ENCODE assay signal across 1 cellular context in the genomic region with DNA sequence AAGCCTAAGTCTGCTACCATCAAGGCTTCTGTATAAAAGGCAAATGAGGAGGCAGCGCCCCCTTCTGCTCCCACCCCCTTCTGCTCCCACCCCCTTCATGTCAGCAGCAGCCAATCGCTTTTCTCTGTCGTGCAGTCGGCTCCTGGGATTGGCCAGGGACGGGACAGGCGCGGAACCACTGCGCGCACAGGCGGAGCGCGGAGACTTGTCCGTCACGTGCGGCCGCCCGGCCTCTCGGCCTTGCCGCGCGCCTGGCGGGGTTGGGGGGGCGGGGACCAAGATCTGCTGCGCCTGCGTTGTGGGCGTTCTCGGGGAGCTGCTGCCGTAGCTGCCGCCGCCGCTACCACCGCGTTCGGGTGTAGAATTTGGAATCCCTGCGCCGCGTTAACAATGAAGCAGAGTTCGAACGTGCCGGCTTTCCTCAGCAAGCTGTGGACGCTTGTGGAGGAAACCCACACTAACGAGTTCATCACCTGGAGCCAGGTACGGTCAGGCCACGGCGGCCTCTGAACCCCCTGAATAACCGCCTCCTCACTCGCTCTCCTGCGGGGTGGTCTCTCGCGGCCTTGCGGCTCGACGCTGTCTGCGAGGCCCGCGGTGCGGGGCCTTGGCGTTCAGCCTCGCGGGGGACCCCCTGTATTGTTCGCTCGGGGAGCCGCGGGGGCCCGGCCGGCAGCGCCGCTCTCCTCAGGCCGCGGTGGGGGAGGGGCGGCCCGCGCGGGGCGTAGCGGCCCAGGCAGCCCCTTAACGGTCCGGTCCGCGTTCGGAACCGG.
TF ChIP-seq lines count a peak whose summit lies in the region.

A gene with protein sequence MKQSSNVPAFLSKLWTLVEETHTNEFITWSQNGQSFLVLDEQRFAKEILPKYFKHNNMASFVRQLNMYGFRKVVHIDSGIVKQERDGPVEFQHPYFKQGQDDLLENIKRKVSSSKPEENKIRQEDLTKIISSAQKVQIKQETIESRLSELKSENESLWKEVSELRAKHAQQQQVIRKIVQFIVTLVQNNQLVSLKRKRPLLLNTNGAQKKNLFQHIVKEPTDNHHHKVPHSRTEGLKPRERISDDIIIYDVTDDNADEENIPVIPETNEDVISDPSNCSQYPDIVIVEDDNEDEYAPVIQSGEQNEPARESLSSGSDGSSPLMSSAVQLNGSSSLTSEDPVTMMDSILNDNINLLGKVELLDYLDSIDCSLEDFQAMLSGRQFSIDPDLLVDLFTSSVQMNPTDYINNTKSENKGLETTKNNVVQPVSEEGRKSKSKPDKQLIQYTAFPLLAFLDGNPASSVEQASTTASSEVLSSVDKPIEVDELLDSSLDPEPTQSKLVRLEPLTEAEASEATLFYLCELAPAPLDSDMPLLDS (plus strand): TSS at position 305 of the 773 bp plus-strand sequence. CDS start 86 bp downstream, at position 391.

TF ChIP-seq in HepG2, 621 proteins besides CTCF, POLR2A, EP300 and RAD21 (continues in another document):
- TF ChIP-seq, protein P1, sequence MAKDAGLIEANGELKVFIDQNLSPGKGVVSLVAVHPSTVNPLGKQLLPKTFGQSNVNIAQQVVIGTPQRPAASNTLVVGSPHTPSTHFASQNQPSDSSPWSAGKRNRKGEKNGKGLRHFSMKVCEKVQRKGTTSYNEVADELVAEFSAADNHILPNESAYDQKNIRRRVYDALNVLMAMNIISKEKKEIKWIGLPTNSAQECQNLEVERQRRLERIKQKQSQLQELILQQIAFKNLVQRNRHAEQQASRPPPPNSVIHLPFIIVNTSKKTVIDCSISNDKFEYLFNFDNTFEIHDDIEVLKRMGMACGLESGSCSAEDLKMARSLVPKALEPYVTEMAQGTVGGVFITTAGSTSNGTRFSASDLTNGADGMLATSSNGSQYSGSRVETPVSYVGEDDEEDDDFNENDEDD (CRISPR knock-in tag; IDR thresholded peaks at IDR 0.05; ENCODE audit: borderline replicate concordance) = peak; percentile 92; the same call in 1 of the 2 replicates
- no peak for TF ChIP-seq MED8 (CRISPR knock-in tag; IDR thresholded peaks at IDR 0.05; ENCODE audit: insufficient replicate concordance)
- peak; percentile 62; the same call in 1 of the 2 replicates for TF ChIP-seq JUND (CRISPR knock-in tag; IDR thresholded peaks at IDR 0.05)
- TF ChIP-seq ELF4 (CRISPR knock-in tag; IDR thresholded peaks at IDR 0.05; ENCODE audit: borderline replicate concordance) = no peak
- peak; percentile 88 for TF ChIP-seq HOXA5 (CRISPR knock-in tag; IDR thresholded peaks at IDR 0.05)
- TF ChIP-seq NCOA1 (CRISPR knock-in tag; IDR thresholded peaks at IDR 0.05) = peak; percentile 85
- peak; percentile 56 for TF ChIP-seq MED1 (CRISPR knock-in tag; IDR thresholded peaks at IDR 0.05)
- peak; percentile 24; the same call in 1 of the 2 replicates for TF ChIP-seq HNF4A (CRISPR knock-in tag; IDR thresholded peaks at IDR 0.05)
- no peak for TF ChIP-seq GABPA (IDR thresholded peaks at IDR 0.05; ENCODE audit: low read depth, low read length)
- no peak for TF ChIP-seq GABPA (CRISPR knock-in tag; IDR thresholded peaks at IDR 0.05; ENCODE audit: low read depth)
- TF ChIP-seq NFKBIZ (CRISPR knock-in tag; IDR thresholded peaks at IDR 0.05) = no peak; the same call in 1 of the 2 replicates
- TF ChIP-seq ZNF225 (CRISPR knock-in tag; IDR thresholded peaks at IDR 0.05) = peak; percentile 95
- TF ChIP-seq RFXANK (CRISPR knock-in tag; IDR thresholded peaks at IDR 0.05) = no peak
- no peak for TF ChIP-seq GATA4 (IDR thresholded peaks at IDR 0.05; ENCODE audit: borderline replicate concordance, low read depth)
- no peak for TF ChIP-seq TCF12 (IDR thresholded peaks at IDR 0.05)
- TF ChIP-seq TCF12 (CRISPR knock-in tag; IDR thresholded peaks at IDR 0.05) = no peak
- TF ChIP-seq, protein P2, sequence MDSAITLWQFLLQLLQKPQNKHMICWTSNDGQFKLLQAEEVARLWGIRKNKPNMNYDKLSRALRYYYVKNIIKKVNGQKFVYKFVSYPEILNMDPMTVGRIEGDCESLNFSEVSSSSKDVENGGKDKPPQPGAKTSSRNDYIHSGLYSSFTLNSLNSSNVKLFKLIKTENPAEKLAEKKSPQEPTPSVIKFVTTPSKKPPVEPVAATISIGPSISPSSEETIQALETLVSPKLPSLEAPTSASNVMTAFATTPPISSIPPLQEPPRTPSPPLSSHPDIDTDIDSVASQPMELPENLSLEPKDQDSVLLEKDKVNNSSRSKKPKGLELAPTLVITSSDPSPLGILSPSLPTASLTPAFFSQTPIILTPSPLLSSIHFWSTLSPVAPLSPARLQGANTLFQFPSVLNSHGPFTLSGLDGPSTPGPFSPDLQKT (CRISPR knock-in tag; IDR thresholded peaks at IDR 0.05; ENCODE audit: borderline replicate concordance) = no peak
- TF ChIP-seq PHB2 (IDR thresholded peaks at IDR 0.05; ENCODE audit: partially characterized antibody) = no peak
- TF ChIP-seq RXRB (CRISPR knock-in tag; IDR thresholded peaks at IDR 0.05; ENCODE audit: borderline replicate concordance) = 0 out of 2 replicates have a peak, but pooled peaks have one; percentile 19
- TF ChIP-seq, protein P3, sequence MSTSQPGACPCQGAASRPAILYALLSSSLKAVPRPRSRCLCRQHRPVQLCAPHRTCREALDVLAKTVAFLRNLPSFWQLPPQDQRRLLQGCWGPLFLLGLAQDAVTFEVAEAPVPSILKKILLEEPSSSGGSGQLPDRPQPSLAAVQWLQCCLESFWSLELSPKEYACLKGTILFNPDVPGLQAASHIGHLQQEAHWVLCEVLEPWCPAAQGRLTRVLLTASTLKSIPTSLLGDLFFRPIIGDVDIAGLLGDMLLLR (CRISPR knock-in tag; IDR thresholded peaks at IDR 0.05) = peak; percentile 68; the same call in 1 of the 2 replicates
- TF ChIP-seq, protein P4, sequence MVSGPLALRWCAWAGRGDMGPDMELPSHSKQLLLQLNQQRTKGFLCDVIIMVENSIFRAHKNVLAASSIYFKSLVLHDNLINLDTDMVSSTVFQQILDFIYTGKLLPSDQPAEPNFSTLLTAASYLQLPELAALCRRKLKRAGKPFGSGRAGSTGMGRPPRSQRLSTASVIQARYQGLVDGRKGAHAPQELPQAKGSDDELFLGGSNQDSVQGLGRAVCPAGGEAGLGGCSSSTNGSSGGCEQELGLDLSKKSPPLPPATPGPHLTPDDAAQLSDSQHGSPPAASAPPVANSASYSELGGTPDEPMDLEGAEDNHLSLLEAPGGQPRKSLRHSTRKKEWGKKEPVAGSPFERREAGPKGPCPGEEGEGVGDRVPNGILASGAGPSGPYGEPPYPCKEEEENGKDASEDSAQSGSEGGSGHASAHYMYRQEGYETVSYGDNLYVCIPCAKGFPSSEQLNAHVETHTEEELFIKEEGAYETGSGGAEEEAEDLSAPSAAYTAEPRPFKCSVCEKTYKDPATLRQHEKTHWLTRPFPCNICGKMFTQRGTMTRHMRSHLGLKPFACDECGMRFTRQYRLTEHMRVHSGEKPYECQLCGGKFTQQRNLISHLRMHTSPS (CRISPR knock-in tag; IDR thresholded peaks at IDR 0.05; ENCODE audit: low read depth) = peak; percentile 46; the same call in 1 of the 2 replicates
- 0 out of 2 replicates have a peak, but pooled peaks have one; percentile 59 for TF ChIP-seq ERF (CRISPR knock-in tag; IDR thresholded peaks at IDR 0.05)
- no peak for TF ChIP-seq THYN1 (CRISPR knock-in tag; IDR thresholded peaks at IDR 0.05; ENCODE audit: borderline replicate concordance, low read depth)
- TF ChIP-seq ZFP36L2 (CRISPR knock-in tag; IDR thresholded peaks at IDR 0.05) = no peak
- TF ChIP-seq AHR (CRISPR knock-in tag; IDR thresholded peaks at IDR 0.05) = no peak; the same call in 1 of the 2 replicates
- no peak for TF ChIP-seq PPARG (CRISPR knock-in tag; conservative IDR thresholded peaks at IDR 0.05)
- no peak; the same call in 1 of the 2 replicates for TF ChIP-seq ZNF589 (CRISPR knock-in tag; conservative IDR thresholded peaks at IDR 0.05)
- no peak for TF ChIP-seq ZFP1 (CRISPR knock-in tag; IDR thresholded peaks at IDR 0.05)
- no peak for TF ChIP-seq FOSL1 (CRISPR knock-in tag; IDR thresholded peaks at IDR 0.05; ENCODE audit: borderline replicate concordance)
- TF ChIP-seq, protein P5, sequence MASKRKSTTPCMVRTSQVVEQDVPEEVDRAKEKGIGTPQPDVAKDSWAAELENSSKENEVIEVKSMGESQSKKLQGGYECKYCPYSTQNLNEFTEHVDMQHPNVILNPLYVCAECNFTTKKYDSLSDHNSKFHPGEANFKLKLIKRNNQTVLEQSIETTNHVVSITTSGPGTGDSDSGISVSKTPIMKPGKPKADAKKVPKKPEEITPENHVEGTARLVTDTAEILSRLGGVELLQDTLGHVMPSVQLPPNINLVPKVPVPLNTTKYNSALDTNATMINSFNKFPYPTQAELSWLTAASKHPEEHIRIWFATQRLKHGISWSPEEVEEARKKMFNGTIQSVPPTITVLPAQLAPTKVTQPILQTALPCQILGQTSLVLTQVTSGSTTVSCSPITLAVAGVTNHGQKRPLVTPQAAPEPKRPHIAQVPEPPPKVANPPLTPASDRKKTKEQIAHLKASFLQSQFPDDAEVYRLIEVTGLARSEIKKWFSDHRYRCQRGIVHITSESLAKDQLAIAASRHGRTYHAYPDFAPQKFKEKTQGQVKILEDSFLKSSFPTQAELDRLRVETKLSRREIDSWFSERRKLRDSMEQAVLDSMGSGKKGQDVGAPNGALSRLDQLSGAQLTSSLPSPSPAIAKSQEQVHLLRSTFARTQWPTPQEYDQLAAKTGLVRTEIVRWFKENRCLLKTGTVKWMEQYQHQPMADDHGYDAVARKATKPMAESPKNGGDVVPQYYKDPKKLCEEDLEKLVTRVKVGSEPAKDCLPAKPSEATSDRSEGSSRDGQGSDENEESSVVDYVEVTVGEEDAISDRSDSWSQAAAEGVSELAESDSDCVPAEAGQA (IDR thresholded peaks at IDR 0.05; ENCODE audit: low read depth) = no peak; the same call in 1 of the 2 replicates
- TF ChIP-seq, protein P5 (CRISPR knock-in tag; IDR thresholded peaks at IDR 0.05; ENCODE audit: borderline replicate concordance) = peak; percentile 81; the same call in 1 of the 2 replicates
- no peak for TF ChIP-seq ARID2 (CRISPR knock-in tag; IDR thresholded peaks at IDR 0.05; ENCODE audit: borderline replicate concordance)
- no peak for TF ChIP-seq MLLT10 (CRISPR knock-in tag; IDR thresholded peaks at IDR 0.05)
- TF ChIP-seq ZNF607 (CRISPR knock-in tag; IDR thresholded peaks at IDR 0.05; ENCODE audit: borderline replicate concordance) = peak; percentile 83
- no peak for TF ChIP-seq ADNP (CRISPR knock-in tag; IDR thresholded peaks at IDR 0.05)
- no peak for TF ChIP-seq HHEX (CRISPR knock-in tag; IDR thresholded peaks at IDR 0.05)
- no peak for TF ChIP-seq SYNCRIP (IDR thresholded peaks at IDR 0.05; ENCODE audit: insufficient read depth, low read depth, low read length)
- TF ChIP-seq MAFG (CRISPR knock-in tag; IDR thresholded peaks at IDR 0.05) = no peak
- 0 out of 2 replicates have a peak, but pooled peaks have one; percentile 59 for TF ChIP-seq U2AF2 (IDR thresholded peaks at IDR 0.05; ENCODE audit: low read depth, low read length)
- TF ChIP-seq CBX5 (CRISPR knock-in tag; IDR thresholded peaks at IDR 0.05; ENCODE audit: borderline replicate concordance) = no peak
- TF ChIP-seq ZNF720 (CRISPR knock-in tag; IDR thresholded peaks at IDR 0.05) = peak; percentile 69; the same call in 1 of the 2 replicates
- peak; percentile 37; the same call in 1 of the 2 replicates for TF ChIP-seq ZFP37 (CRISPR knock-in tag; IDR thresholded peaks at IDR 0.05; ENCODE audit: borderline replicate concordance)
- no peak for TF ChIP-seq SMC3 (IDR thresholded peaks at IDR 0.05; ENCODE audit: low read length)
- TF ChIP-seq MYC (CRISPR knock-in tag; IDR thresholded peaks at IDR 0.05; ENCODE audit: borderline replicate concordance) = peak; percentile 80
- peak; percentile 94 for TF ChIP-seq ZMYM4 (CRISPR knock-in tag; IDR thresholded peaks at IDR 0.05)
- no peak for TF ChIP-seq NONO (IDR thresholded peaks at IDR 0.05)
- TF ChIP-seq NONO (CRISPR knock-in tag; conservative IDR thresholded peaks at IDR 0.05) = no peak; the same call in 1 of the 2 replicates
- peak; percentile 77 for TF ChIP-seq ZNF564 (CRISPR knock-in tag; IDR thresholded peaks at IDR 0.05)
- peak; percentile 56; the same call in 1 of the 2 replicates for TF ChIP-seq ZNF773 (CRISPR knock-in tag; IDR thresholded peaks at IDR 0.05; ENCODE audit: borderline replicate concordance)
- TF ChIP-seq EHMT2 (IDR thresholded peaks at IDR 0.05; ENCODE audit: borderline replicate concordance, low read depth, low read length) = no peak; the same call in 1 of the 2 replicates
- TF ChIP-seq, protein P6, sequence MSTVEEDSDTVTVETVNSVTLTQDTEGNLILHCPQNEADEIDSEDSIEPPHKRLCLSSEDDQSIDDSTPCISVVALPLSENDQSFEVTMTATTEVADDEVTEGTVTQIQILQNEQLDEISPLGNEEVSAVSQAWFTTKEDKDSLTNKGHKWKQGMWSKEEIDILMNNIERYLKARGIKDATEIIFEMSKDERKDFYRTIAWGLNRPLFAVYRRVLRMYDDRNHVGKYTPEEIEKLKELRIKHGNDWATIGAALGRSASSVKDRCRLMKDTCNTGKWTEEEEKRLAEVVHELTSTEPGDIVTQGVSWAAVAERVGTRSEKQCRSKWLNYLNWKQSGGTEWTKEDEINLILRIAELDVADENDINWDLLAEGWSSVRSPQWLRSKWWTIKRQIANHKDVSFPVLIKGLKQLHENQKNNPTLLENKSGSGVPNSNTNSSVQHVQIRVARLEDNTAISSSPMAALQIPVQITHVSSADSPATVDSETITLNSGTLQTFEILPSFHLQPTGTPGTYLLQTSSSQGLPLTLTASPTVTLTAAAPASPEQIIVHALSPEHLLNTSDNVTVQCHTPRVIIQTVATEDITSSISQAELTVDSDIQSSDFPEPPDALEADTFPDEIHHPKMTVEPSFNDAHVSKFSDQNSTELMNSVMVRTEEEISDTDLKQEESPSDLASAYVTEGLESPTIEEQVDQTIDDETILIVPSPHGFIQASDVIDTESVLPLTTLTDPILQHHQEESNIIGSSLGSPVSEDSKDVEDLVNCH (CRISPR knock-in tag; IDR thresholded peaks at IDR 0.05) = no peak
- no peak for TF ChIP-seq ZNF672 (CRISPR knock-in tag; IDR thresholded peaks at IDR 0.05)
- TF ChIP-seq ZNF563 (CRISPR knock-in tag; IDR thresholded peaks at IDR 0.05) = peak; percentile 85; the same call in 1 of the 2 replicates
